22 cellular contexts compared by ENCODE assay signal in the genomic region with DNA sequence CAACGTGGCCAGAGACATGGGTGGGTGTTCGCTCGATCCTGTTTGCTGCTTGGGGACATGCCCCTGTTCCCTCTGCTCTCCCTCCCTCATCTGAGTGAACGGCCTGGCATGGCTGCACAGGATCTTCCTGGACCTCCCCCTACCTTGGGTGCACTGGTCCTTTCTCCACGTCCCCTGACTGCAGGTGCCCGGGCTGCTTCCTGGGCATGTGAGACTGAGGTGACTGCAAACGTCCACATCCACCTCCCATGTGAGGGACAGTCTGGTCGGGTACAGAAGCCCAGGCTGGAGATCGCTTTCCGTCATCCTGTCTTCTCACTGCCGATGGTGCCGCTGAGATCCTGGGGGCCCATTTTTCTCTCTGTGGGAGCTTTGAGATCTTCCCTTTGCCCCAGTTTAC. TPM values are rescaled to one million over a fixed set of nuclear protein-coding genes. Genes with fewer than 3 reads are reported as not detected.
DNase-seq lines count a peak whose midpoint lies in the region; ATAC-seq and TF ChIP-seq lines count a peak whose summit lies in the region.
"Had no signal": no experiment of that assay in that cellular context is flagged by ENCODE, and none has a peak within 500 bp of the region (broad histone marks: within the 10 kb centered on the region; RNA-seq: fewer than 3 reads in every experiment).

No MANE protein-coding gene starts in this region.

- WGBS in H9 (ENCODE audit: extremely low coverage, insufficient read length, low lambda C conversion rate): no CpG with 5 or more reads among the region's 12 CpGs
- WGBS in mesendoderm (ENCODE audit: extremely low coverage, insufficient coverage, low lambda C conversion rate): no CpG with 5 or more reads among the region's 12 CpGs
- WGBS in stomach, 5 donors: 68 to 77% (median 70%) methylated on average over 12 of the region's 12 CpGs
- WGBS in gastroesophageal sphincter (ENCODE audit: low coverage in 1 of 2), 2 donors: 63 to 69% methylated on average over 5 to 12 of the region's 12 CpGs

- H3K4me2 ChIP-seq in H9 (ENCODE audit: insufficient read depth, insufficient read length, low read length) (no peak overlapping the region), mesendoderm (ENCODE audit: low read length) (no peak overlapping the region)

- H3K36me3 ChIP-seq in mesendoderm (ENCODE audit: control insufficient read depth, insufficient read depth, low read length) (no peaks in the 10 kb centered on the region), stomach (no peaks in the 10 kb centered on the region), gastroesophageal sphincter (no peaks in the 10 kb centered on the region)

- TF ChIP-seq CTCF in H9 (conservative IDR thresholded peaks at IDR 0.05): no peak
- no peak for TF ChIP-seq CTCF in coronary artery (IDR thresholded peaks at IDR 0.05)
- TF ChIP-seq CTCF in stomach (IDR thresholded peaks at IDR 0.05): no peak
- no peak for TF ChIP-seq CTCF in gastroesophageal sphincter (IDR thresholded peaks at IDR 0.05)

- H3K4me1 ChIP-seq in H9 (ENCODE audit: insufficient read depth, low read length) (peaks cover 5% of the 10 kb centered on the region; the same call in 1 of the 2 replicates), mesendoderm (ENCODE audit: control insufficient read depth, low read depth, low read length) (no peaks in the 10 kb centered on the region), stomach (no peaks in the 10 kb centered on the region), gastroesophageal sphincter (no peaks in the 10 kb centered on the region)

- H3K27ac Mint-ChIP-seq in H9: peak overlapping the region in 1 of 3 experiments; percentile 45; a peak in 1 of 7 replicates

- H3K79me1 ChIP-seq in H9 (ENCODE audit: insufficient read depth, low read depth, low read length, poor library complexity, severe bottlenecking) (no peaks in the 10 kb centered on the region), mesendoderm (ENCODE audit: low read length) (peaks cover 22% of the 10 kb centered on the region)

- H2AK5ac ChIP-seq in H9 (ENCODE audit: insufficient read length, low read length) (no peak overlapping the region), mesendoderm (ENCODE audit: low read length) (no peak overlapping the region)

- no peaks in the 10 kb centered on the region for H3K9me3 Mint-ChIP-seq in H9

- H3K27me3 Mint-ChIP-seq in H9 (ENCODE audit: low read depth): no peaks in the 10 kb centered on the region

- H3K9ac ChIP-seq in H9 (ENCODE audit: extremely low read depth, insufficient read length, low read length): no peak overlapping the region
- H3K9ac ChIP-seq in mesendoderm (ENCODE audit: low read length): no peak overlapping the region
- H3K9ac ChIP-seq: GM23248 had no signal

- H3K4me3 Mint-ChIP-seq in H9: no peak overlapping the region

- H2BK20ac ChIP-seq in H9 (ENCODE audit: low read depth, low read length, poor library complexity, severe bottlenecking): no peak overlapping the region

- H3K27me3 ChIP-seq in H9 (ENCODE audit: insufficient read depth, low read length): no peaks in the 10 kb centered on the region
- no peaks in the 10 kb centered on the region for H3K27me3 ChIP-seq in mesendoderm (ENCODE audit: insufficient read depth, low read length, poor library complexity)
- H3K27me3 ChIP-seq in stomach: peaks cover 0 to 82% (median 7%) of the 10 kb centered on the region in 3 donors
- peaks cover 84% of the 10 kb centered on the region for H3K27me3 ChIP-seq in gastroesophageal sphincter

- H2AFZ ChIP-seq in H9 (ENCODE audit: low read length): no peak overlapping the region
- H2AFZ ChIP-seq: GM23248 had no signal

- H3K9me3 ChIP-seq in H9 (ENCODE audit: control insufficient read depth, low read depth, low read length): no peaks in the 10 kb centered on the region
- no peaks in the 10 kb centered on the region for H3K9me3 ChIP-seq in stomach
- H3K9me3 ChIP-seq in gastroesophageal sphincter: peaks cover 0 to 4% (median 0%) of the 10 kb centered on the region in 3 donors

- no peak overlapping the region for H4K8ac ChIP-seq in H9 (replicated peaks; ENCODE audit: insufficient read length, low read depth, low read length)
- H4K8ac ChIP-seq in mesendoderm (ENCODE audit: low read depth, low read length): no peak overlapping the region

- DNase-seq in H9: peak; percentile 20
- DNase-seq in coronary artery (ENCODE audit: low spot score): peak; percentile 65
- DNase-seq in mesendoderm: no peak
- DNase-seq in stomach: peak; percentile 3
- no peak for DNase-seq in activated CD4-positive, alpha-beta T cell treated with anti-CD3 and anti-CD28 coated beads for 1 hour
- DNase-seq: ACHN, AML-193, COR-L47, DMS 273 treated with DMSO at 0.1 percent for 48 hours, DND-41, GM23248, MM.1S, NCI-H1092 treated with DMSO at 0.1 percent for 48 hours, NCI-H1694, NCI-H2081 treated with DMSO at 0.1 percent for 48 hours, NCI-H446 treated with DMSO at 0.1 percent for 48 hours, NCI-H69, OCI-M1, Right ventricle myocardium superior had no signal

- ATAC-seq in gastroesophageal sphincter (no peak), HG02588 (IDR thresholded peaks at IDR 0.05; ENCODE audit: unreplicated experiment) (no peak)
- ATAC-seq: HCT116 had no signal

- H4K5ac ChIP-seq in H9 (ENCODE audit: insufficient read length, low read depth, low read length) (no peak overlapping the region), mesendoderm (ENCODE audit: low read length) (no peak overlapping the region)

- TF ChIP-seq POLR2A in stomach (IDR thresholded peaks at IDR 0.05): no peak
- no peak for TF ChIP-seq POLR2A in gastroesophageal sphincter (IDR thresholded peaks at IDR 0.05)

- H3K4me3 ChIP-seq in coronary artery (no peak overlapping the region), mesendoderm (ENCODE audit: low read length) (no peak overlapping the region), stomach (no peak overlapping the region), gastroesophageal sphincter (no peak overlapping the region)
- H3K4me3 ChIP-seq: GM23248 had no signal

- H2BK15ac ChIP-seq in H9 (ENCODE audit: low read depth, low read length) (no peak overlapping the region), mesendoderm (replicated peaks; ENCODE audit: low read depth) (no peak overlapping the region)

- H3K14ac ChIP-seq in H9 (ENCODE audit: insufficient read depth, low read length): peak overlapping the region; percentile 49; the same call in 1 of the 2 replicates

- peaks cover 3% of the 10 kb centered on the region for H4K20me1 ChIP-seq in H9 (ENCODE audit: control insufficient read depth, insufficient read depth, insufficient read length)

- H4K91ac ChIP-seq in H9 (ENCODE audit: insufficient read length, low read depth, low read length): no peak overlapping the region

- H3K23me2 ChIP-seq in H9 (ENCODE audit: insufficient read length, low read depth, low read length, poor library complexity, severe bottlenecking): no peaks in the 10 kb centered on the region

- H3K79me2 ChIP-seq in H9 (ENCODE audit: insufficient read depth, low read length) (peaks cover 18% of the 10 kb centered on the region; the same call in 1 of the 2 replicates), mesendoderm (ENCODE audit: control insufficient read depth, insufficient read depth, low read length) (peaks cover 8% of the 10 kb centered on the region)

- intact Hi-C loops in stomach (cut with DNase I; ENCODE audit: low total_unique reads): no loop called here

- H3K18ac ChIP-seq in H9 (ENCODE audit: insufficient read length, low read depth, low read length): no peak overlapping the region
- no peak overlapping the region for H3K18ac ChIP-seq in mesendoderm (ENCODE audit: low read length)

- H3K36me3 Mint-ChIP-seq in H9 (ENCODE audit: insufficient read depth in 1 of 3, low read depth in 3 of 3): peaks cover under 1 to 14% (median 3%) of the 10 kb centered on the region in 3 experiments; a peak in 5 of 7 replicates

- no peak overlapping the region for H2BK5ac ChIP-seq in H9 (ENCODE audit: insufficient read length, low read length)
- H2BK5ac ChIP-seq in mesendoderm (ENCODE audit: low read length): no peak overlapping the region

- H3K4ac ChIP-seq in H9 (ENCODE audit: low read depth, low read length): no peak overlapping the region
- no peak overlapping the region for H3K4ac ChIP-seq in mesendoderm (ENCODE audit: low read depth, low read length)

- H2BK12ac ChIP-seq in H9 (ENCODE audit: insufficient read length, low read depth, low read length): no peak overlapping the region

- no peak overlapping the region for H3K56ac ChIP-seq in H9 (ENCODE audit: insufficient read length, low read depth, low read length)
- H3K56ac ChIP-seq in mesendoderm (ENCODE audit: low read length): no peak overlapping the region

- TF ChIP-seq EP300 in stomach (IDR thresholded peaks at IDR 0.05) (no peak), gastroesophageal sphincter (IDR thresholded peaks at IDR 0.05) (no peak)

- H2BK120ac ChIP-seq in H9 (ENCODE audit: low read depth, low read length, poor library complexity, severe bottlenecking) (no peak overlapping the region), mesendoderm (ENCODE audit: low read depth, low read length) (no peak overlapping the region)

- no peak overlapping the region for H3K23ac ChIP-seq in H9 (ENCODE audit: insufficient read length, low read depth, low read length)
- peak overlapping the region; percentile 68 for H3K23ac ChIP-seq in mesendoderm (ENCODE audit: low read length)

- H3K27ac ChIP-seq in H9 (ENCODE audit: insufficient read length, low read depth, low read length): no peak overlapping the region
- H3K27ac ChIP-seq in coronary artery: no peak overlapping the region
- no peak overlapping the region for H3K27ac ChIP-seq in mesendoderm (ENCODE audit: low read depth, low read length)
- no peak overlapping the region for H3K27ac ChIP-seq in stomach
- H3K27ac ChIP-seq in gastroesophageal sphincter: no peak overlapping the region
- H3K27ac ChIP-seq: GM23248 had no signal

- peaks cover 58% of the 10 kb centered on the region in 2 experiments for H3K4me1 Mint-ChIP-seq in H9

- no peak overlapping the region for H3T11ph ChIP-seq in H9 (ENCODE audit: low read length)

RNA-seq across cellular contexts. Expression of gene SULT4A1, which starts 11.8 kb away (rescaled TPM):
- total RNA-seq in H9 (2021) (15.0 and 16.2 TPM in 2 replicates), stomach (1 to 10 TPM in 2 of 5 donors, not detected in 3; 1.0 to 2.2 TPM), gastroesophageal sphincter (1 to 10 TPM in 1 of 4 donors, under 1 TPM in 2, not detected in 1; 0.16 to 1.7 (median 0.54) TPM)
- polyA plus RNA-seq in mesendoderm (2013, experiment 1 of 2): 3.9 TPM
- polyA plus RNA-seq in mesendoderm (2013, experiment 2 of 2): 3.7 TPM
- under 1 TPM in 2 of 3 donors, not detected in 1; 0.12 to 0.53 TPM for polyA plus RNA-seq in stomach
- total RNA-seq: GM23248 had no signal
- polyA plus RNA-seq: GM23248 had no signal

RNA-seq across cellular contexts. Expression of gene EFCAB6, which starts 38.4 kb away (rescaled TPM):
- 0.20 and 0.31 TPM in 2 replicates for total RNA-seq in H9 (2021)
- 0.38 TPM for polyA plus RNA-seq in mesendoderm (2013, experiment 1 of 2)
- polyA plus RNA-seq in mesendoderm (2013, experiment 2 of 2): 0.56 TPM
- 10 to 100 TPM in 1 of 5 donors, 1 to 10 TPM in 3, under 1 TPM in 1; 0.29 to 10.5 (median 6.2) TPM for total RNA-seq in stomach
- 1 to 10 TPM in 2 of 3 donors, under 1 TPM in 1; 0.68 to 2.3 (median 1.7) TPM for polyA plus RNA-seq in stomach
- total RNA-seq in gastroesophageal sphincter: 1 to 10 TPM; 1.1 to 3.8 (median 2.7) TPM

RNA-seq across cellular contexts. Expression of gene PNPLA5, which starts 41.3 kb away (rescaled TPM):
- total RNA-seq in H9 (2021): 5.2 and 5.5 TPM in 2 replicates
- polyA plus RNA-seq in mesendoderm (2013, experiment 1 of 2): 2.0 TPM
- 2.3 TPM for polyA plus RNA-seq in mesendoderm (2013, experiment 2 of 2)
- not detected for total RNA-seq in stomach
- not detected for polyA plus RNA-seq in stomach
- not detected for total RNA-seq in gastroesophageal sphincter
- total RNA-seq: GM23248, Right ventricle myocardium superior had no signal
- polyA plus RNA-seq: GM23248 had no signal

Comparison
In these comparisons a context has a peak if more than half of its experiments do, and no peak if none do; other contexts are left out.
1. DNase-seq: peak in H9 (single experiment), coronary artery (single experiment) and stomach (single experiment); none in mesendoderm (single experiment) and activated CD4-positive, alpha-beta T cell treated with anti-CD3 and anti-CD28 coated beads for 1 hour (single experiment).